In the genomic region with DNA sequence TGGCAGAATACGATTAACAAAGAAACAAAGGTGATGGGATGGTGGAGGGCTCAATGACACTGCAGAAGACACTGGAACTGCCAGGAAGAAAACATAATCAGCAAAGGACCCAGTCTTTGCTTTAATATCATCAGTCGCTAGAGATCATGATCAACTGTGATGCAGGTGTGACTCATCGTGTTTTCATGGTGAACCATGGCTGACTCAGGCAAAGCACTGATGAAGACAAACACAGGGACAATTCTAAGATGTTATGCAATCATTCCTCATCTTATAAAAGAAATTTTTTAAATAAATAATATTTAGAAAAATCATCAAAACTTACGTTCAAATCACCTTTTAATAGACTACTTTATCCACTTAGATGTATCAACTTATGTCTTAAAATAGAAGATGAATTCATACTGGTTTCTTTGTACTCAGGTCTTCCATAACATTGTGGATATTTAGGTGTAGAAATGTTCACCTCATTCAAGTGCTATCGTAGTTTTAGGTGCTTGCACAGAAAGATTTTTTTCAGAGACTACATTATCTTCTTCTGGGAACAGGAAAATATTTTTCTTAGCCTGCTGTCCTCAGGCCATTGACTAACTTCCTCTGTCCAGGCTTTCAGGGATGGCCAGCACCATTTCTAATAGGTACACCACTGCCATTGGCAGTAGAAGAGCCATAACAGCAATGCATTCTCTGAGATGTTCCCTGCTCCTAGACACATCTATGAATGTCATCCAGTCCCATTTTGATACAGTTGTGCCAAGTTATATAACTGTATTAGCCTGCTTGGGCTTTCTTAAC, we compare ENCODE assay signal across 15 cellular contexts.
A peak's percentile ranks its signal among the peaks of the same experiment; 100 is the strongest.
DNase-seq lines count a peak whose midpoint lies in the region; ATAC-seq, FAIRE-seq and TF ChIP-seq lines count a peak whose summit lies in the region.
"Had no signal": no experiment of that assay in that cellular context is flagged by ENCODE, and none has a peak within 500 bp of the region (broad histone marks: within the 10 kb centered on the region; RNA-seq: fewer than 3 reads in every experiment).

No MANE protein-coding gene starts in this region.

- H3K27ac Mint-ChIP-seq in T-helper 17 cell = no peak overlapping the region
- H3K27ac Mint-ChIP-seq: nephron progenitor cell had no signal

- no peaks in the 10 kb centered on the region for H3K27me3 ChIP-seq in K562 (ENCODE audit: control insufficient read depth in 2 of 2, insufficient read depth in 2 of 2, low read length in 2 of 2)
- H3K27me3 ChIP-seq: suprapubic skin had no signal

- H3K79me2 ChIP-seq in K562 (ENCODE audit: control insufficient read depth, insufficient read depth, low read length) = no peaks in the 10 kb centered on the region

- TF ChIP-seq EP300 in K562 (IDR thresholded peaks at IDR 0.05; ENCODE audit: low read length) = no peak

- no peaks in the 10 kb centered on the region for H3K4me1 Mint-ChIP-seq in T-helper 17 cell

- FAIRE-seq in K562 (lab: Jason Lieb, UNC) = peak; percentile 55
- FAIRE-seq: GM18507 had no signal

- TF ChIP-seq RAD21 in K562 (CRISPR knock-in tag; conservative IDR thresholded peaks at IDR 0.05 in 1 of 2, IDR thresholded peaks at IDR 0.05 in 1 of 2) = no peak

- DNase-seq in COLO668 (lab: John Stamatoyannopoulos, UW; ENCODE audit: unreplicated experiment) (peak; percentile 1), LoVo (ENCODE audit: low spot score) (peak; percentile 60), K562 (ENCODE audit: extremely low read depth in 1 of 4, low spot score in 3 of 4) (peak in 2 of 4 experiments; percentile 6 to 27), lung microvascular endothelial cell (ENCODE audit: low read depth in 2 of 2) (peak; percentile 1 to 34), T-helper 17 cell (no peak)
- DNase-seq in stimulated activated CD4-positive, alpha-beta T cell treated with anti-CD3 and anti-CD28 coated beads, Interleukin-2, amount 100 ng/mL, for 24 hours = no peak
- DNase-seq: activated CD4-positive, CD25-positive, alpha-beta regulatory T cell; activated gamma-delta T cell treated with Interleukin-2 at 50 U/mL for 16 hours; NCI-H187; nephron progenitor cell; stimulated activated CD4-positive, alpha-beta T cell treated with anti-CD3 and anti-CD28 coated beads, Interleukin-4, amount 100 ng/mL, for 4 hours had no signal

- H3K9me3 ChIP-seq in K562 (replicated peaks; ENCODE audit: control insufficient read depth, insufficient read depth, low read depth, low read length) (no peaks in the 10 kb centered on the region), T-helper 17 cell (ENCODE audit: control insufficient read depth, low read length, poor library complexity, severe bottlenecking) (peaks cover 2% of the 10 kb centered on the region)
- H3K9me3 ChIP-seq: suprapubic skin had no signal

- POLR2A ChIA-PET in K562 (lab: Yijun Ruan, JAX) = no interaction called here

- H4K20me1 ChIP-seq in K562 (replicated peaks; ENCODE audit: control insufficient read depth, insufficient read depth, low read length) = no peaks in the 10 kb centered on the region

- TF ChIP-seq CTCF in K562 (IDR thresholded peaks at IDR 0.05 in 2 of 3, conservative IDR thresholded peaks at IDR 0.05 in 1 of 3; ENCODE audit: insufficient read depth in 2 of 3, low read depth in 1 of 3, low read length in 3 of 3) = no peak

- no peaks in the 10 kb centered on the region for H3K9me1 ChIP-seq in K562 (ENCODE audit: control insufficient read depth, insufficient read depth, low read length)

- ATAC-seq in K562 (no peak), T-helper 17 cell (no peak), HG03159 (IDR thresholded peaks at IDR 0.05; ENCODE audit: unreplicated experiment) (no peak)
- no peak for ATAC-seq in activated CD4-positive, CD25-positive, alpha-beta regulatory T cell treated with anti-CD3 and anti-CD28 coated beads, Interleukin-2, amount 50 U/mL, for 24 hours

- no peaks in the 10 kb centered on the region for H3K27me3 Mint-ChIP-seq in T-helper 17 cell

- CTCF ChIA-PET in K562 (lab: Yijun Ruan, JAX; ENCODE audit: low intra/inter-chr PET ratio) = no interaction called here

- no peaks in the 10 kb centered on the region for H3K36me3 Mint-ChIP-seq in T-helper 17 cell (ENCODE audit: low read depth)

- intact Hi-C loops in K562 (cut with micrococcal nuclease) = no loop called here

- in situ Hi-C loops in K562 (cut with MboI) = no loop called here

- H3K27ac ChIP-seq in K562 (ENCODE audit: extremely low read depth, low read depth, low read length) = no peak overlapping the region
- H3K27ac ChIP-seq: suprapubic skin had no signal

- no peak overlapping the region for H3K4me3 ChIP-seq in K562
- H3K4me3 ChIP-seq: suprapubic skin had no signal

- TF ChIP-seq POLR2A in K562 (conservative IDR thresholded peaks at IDR 0.05) = no peak

- H3K9ac ChIP-seq in K562 (ENCODE audit: insufficient read depth in 1 of 2, low read depth in 2 of 2, low read length in 2 of 2) = no peak overlapping the region

- BruUV-seq in K562 (replicated peaks; lab: Mats Ljungman, UMichigan) = no TSS peak

- H3K4me1 ChIP-seq in K562 (replicated peaks in 1 of 2; ENCODE audit: control insufficient read depth in 2 of 2, insufficient read depth in 2 of 2, low read length in 2 of 2) = no peaks in the 10 kb centered on the region
- H3K4me1 ChIP-seq: suprapubic skin had no signal

- H3K4me2 ChIP-seq in K562 (ENCODE audit: insufficient read depth, low read length) = no peak overlapping the region

- H2AFZ ChIP-seq in K562 (ENCODE audit: low read depth, low read length) = no peak overlapping the region

- H3K36me3 ChIP-seq in K562 (ENCODE audit: control insufficient read depth, insufficient read depth, low read length) = no peaks in the 10 kb centered on the region
- H3K36me3 ChIP-seq: suprapubic skin had no signal

- 6% methylated on average over 5 of the region's 5 CpGs for WGBS in K562 (ENCODE audit: insufficient coverage, low coverage, missing lambda C conversion rate)

- no peak overlapping the region for H3K4me3 Mint-ChIP-seq in T-helper 17 cell
- H3K4me3 Mint-ChIP-seq: nephron progenitor cell had no signal

TF ChIP-seq in K562, 482 proteins besides CTCF, POLR2A, EP300 and RAD21 (continues in another document):
- TF ChIP-seq YY1 (IDR thresholded peaks at IDR 0.05; ENCODE audit: borderline replicate concordance in 1 of 3, control insufficient read depth in 1 of 3, extremely low read depth in 1 of 3, insufficient read depth in 3 of 3, insufficient read length in 1 of 3, insufficient replicate concordance in 2 of 3, low read depth in 1 of 3, low read length in 2 of 3) = no peak
- TF ChIP-seq C11orf30 (IDR thresholded peaks at IDR 0.05; ENCODE audit: low read depth) = no peak
- peak; percentile 94 for TF ChIP-seq FOSL1 (tag; conservative IDR thresholded peaks at IDR 0.05)
- no peak for TF ChIP-seq CEBPG (CRISPR knock-in tag; IDR thresholded peaks at IDR 0.05)
- peak; percentile 76 to 90 for TF ChIP-seq CEBPG (tag; conservative IDR thresholded peaks at IDR 0.05 in 1 of 2, IDR thresholded peaks at IDR 0.05 in 1 of 2)
- TF ChIP-seq JUNB (CRISPR knock-in tag; conservative IDR thresholded peaks at IDR 0.05) = 0 out of 2 replicates have a peak, but pooled peaks have one; percentile 42
- TF ChIP-seq CREB1 (IDR thresholded peaks at IDR 0.05) = no peak
- TF ChIP-seq CREB1 (CRISPR knock-in tag; IDR thresholded peaks at IDR 0.05) = no peak
- TF ChIP-seq CEBPB (tag; IDR thresholded peaks at IDR 0.05) = peak; percentile 56
- TF ChIP-seq NR2C1 (IDR thresholded peaks at IDR 0.05) = no peak
- no peak for TF ChIP-seq NR2C1 (tag; IDR thresholded peaks at IDR 0.05)
- TF ChIP-seq HOXB6 (CRISPR knock-in tag; IDR thresholded peaks at IDR 0.05; ENCODE audit: borderline replicate concordance) = no peak
- no peak for TF ChIP-seq SPI1 (IDR thresholded peaks at IDR 0.05; ENCODE audit: borderline replicate concordance, low read depth, low read length)
- TF ChIP-seq GATA2 (CRISPR knock-in tag; IDR thresholded peaks at IDR 0.05) = no peak
- no peak for TF ChIP-seq MCM7 (IDR thresholded peaks at IDR 0.05)
- no peak for TF ChIP-seq LARP7 (IDR thresholded peaks at IDR 0.05)
- TF ChIP-seq, protein P1, sequence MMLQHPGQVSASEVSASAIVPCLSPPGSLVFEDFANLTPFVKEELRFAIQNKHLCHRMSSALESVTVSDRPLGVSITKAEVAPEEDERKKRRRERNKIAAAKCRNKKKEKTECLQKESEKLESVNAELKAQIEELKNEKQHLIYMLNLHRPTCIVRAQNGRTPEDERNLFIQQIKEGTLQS (IDR thresholded peaks at IDR 0.05) = peak; percentile 73
- TF ChIP-seq, protein P1 (CRISPR knock-in tag; conservative IDR thresholded peaks at IDR 0.05) = no peak
- TF ChIP-seq ZNF143 (CRISPR knock-in tag; IDR thresholded peaks at IDR 0.05) = no peak
- TF ChIP-seq ZBTB11 (CRISPR knock-in tag; IDR thresholded peaks at IDR 0.05) = no peak
- 0 out of 2 replicates have a peak, but pooled peaks have one; percentile 23 for TF ChIP-seq MAFG (tag; conservative IDR thresholded peaks at IDR 0.05)

Comparison
In these comparisons a context has a peak if more than half of its experiments do, and no peak if none do; other contexts are left out.
1. DNase-seq: peak in COLO668 (single experiment), LoVo (single experiment) and lung microvascular endothelial cell (2 of 2); none in T-helper 17 cell (0 of 3) and stimulated activated CD4-positive, alpha-beta T cell treated with anti-CD3 and anti-CD28 coated beads, Interleukin-2, amount 100 ng/mL, for 24 hours (0 of 2).